In the genomic region with DNA sequence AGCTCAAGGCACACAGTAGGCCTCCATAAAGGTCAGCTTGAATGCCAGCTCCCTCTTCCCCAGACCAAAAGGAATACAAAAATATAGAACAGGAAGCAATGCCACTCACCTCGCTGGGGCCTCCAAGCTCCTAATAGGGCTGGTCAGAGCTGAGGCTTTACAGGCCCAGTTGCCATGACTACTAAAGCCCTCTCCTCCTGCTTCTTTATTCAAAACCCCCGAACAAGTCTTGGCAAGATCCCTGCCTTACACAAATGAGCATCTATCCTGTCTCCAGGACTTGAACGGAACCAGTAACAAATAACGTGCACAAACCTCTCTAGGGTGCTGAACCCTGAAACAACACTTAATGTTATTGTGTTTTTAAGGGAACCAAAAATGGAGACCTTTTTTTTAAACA, we compare ENCODE assay signal across 11 cellular contexts.
A peak's percentile ranks its signal among the peaks of the same experiment; 100 is the strongest.
DNase-seq lines count a peak whose midpoint lies in the region; ATAC-seq and TF ChIP-seq lines count a peak whose summit lies in the region.
"Had no signal": no experiment of that assay in that cellular context is flagged by ENCODE, and none has a peak within 500 bp of the region (broad histone marks: within the 10 kb centered on the region; RNA-seq: fewer than 3 reads in every experiment).

No MANE protein-coding gene starts in this region.

- WGBS in testis, 2 donors: 80 to 87% methylated on average over 4 of the region's 4 CpGs
- 66% methylated on average over 4 of the region's 4 CpGs for WGBS in right cardiac atrium

- no peaks in the 10 kb centered on the region for H3K27me3 ChIP-seq in WERI-Rb-1 (ENCODE audit: insufficient read depth, low read depth, severe bottlenecking)
- H3K27me3 ChIP-seq in testis: no peaks in the 10 kb centered on the region
- no peaks in the 10 kb centered on the region for H3K27me3 ChIP-seq in effector memory CD4-positive, alpha-beta T cell (replicated peaks; ENCODE audit: control insufficient read depth, insufficient read depth, low read length, poor library complexity, severe bottlenecking)
- H3K27me3 ChIP-seq in right cardiac atrium (ENCODE audit: control insufficient read depth, insufficient read depth): no peaks in the 10 kb centered on the region

- intact Hi-C loops in testis (cut with DNase I; ENCODE audit: low total_unique reads) (no loop called here), right cardiac atrium (cut with DNase I) (no loop called here)

- peaks cover 19% of the 10 kb centered on the region for H3K4me1 ChIP-seq in testis
- no peaks in the 10 kb centered on the region for H3K4me1 ChIP-seq in effector memory CD4-positive, alpha-beta T cell (ENCODE audit: control insufficient read depth, insufficient read depth, low read length, poor library complexity, severe bottlenecking)
- H3K4me1 ChIP-seq in right cardiac atrium (ENCODE audit: control insufficient read depth, insufficient read depth, low read length): peaks cover 12% of the 10 kb centered on the region

- no peak for ATAC-seq in right cardiac atrium

- no peak for TF ChIP-seq CTCF in WERI-Rb-1 (IDR thresholded peaks at IDR 0.05; ENCODE audit: low read depth, low read length)
- TF ChIP-seq CTCF in testis (IDR thresholded peaks at IDR 0.05): no peak

- DNase-seq in NCI-H510A treated with DMSO at 0.1 percent for 48 hours (lab: John Stamatoyannopoulos, UW) (peak; percentile 21), NCI-H510A (lab: John Stamatoyannopoulos, UW) (no peak), WERI-Rb-1 (peak; percentile 81), iPS-NIHi11 (ENCODE audit: low spot score) (peak; percentile 49), testis (no peak), right cardiac atrium (no peak), NCI-H1930 (lab: John Stamatoyannopoulos, UW) (no peak)
- DNase-seq in effector memory CD4-positive, alpha-beta T cell: no peak
- DNase-seq: activated CD4-positive, CD25-positive, alpha-beta regulatory T cell treated with anti-CD3 and anti-CD28 coated beads, Interleukin-2, amount 50 U/mL, for 72 hours; activated naive CD8-positive, alpha-beta T cell treated with anti-CD3 and anti-CD28 coated beads, Interleukin-2, amount 10 ng/mL, durations not matched to agents 7 days and 5 days had no signal

- peak overlapping the region; percentile 27 for H3K4me3 ChIP-seq in WERI-Rb-1 (ENCODE audit: low read depth, low read length)
- no peak overlapping the region for H3K4me3 ChIP-seq in testis
- no peak overlapping the region for H3K4me3 ChIP-seq in effector memory CD4-positive, alpha-beta T cell (ENCODE audit: insufficient read depth, low read depth, low read length, poor library complexity, severe bottlenecking)
- no peak overlapping the region for H3K4me3 ChIP-seq in right cardiac atrium (ENCODE audit: low read length)
- H3K4me3 ChIP-seq: PC-9 had no signal

- H3K9me3 ChIP-seq in WERI-Rb-1 (ENCODE audit: severe bottlenecking) (no peaks in the 10 kb centered on the region), testis (no peaks in the 10 kb centered on the region), right cardiac atrium (ENCODE audit: control insufficient read depth, low read length) (no peaks in the 10 kb centered on the region)
- no peaks in the 10 kb centered on the region for H3K9me3 ChIP-seq in effector memory CD4-positive, alpha-beta T cell (ENCODE audit: control insufficient read depth, low read length)

- TF ChIP-seq POLR2A in testis (IDR thresholded peaks at IDR 0.05): no peak

- H3K27ac ChIP-seq in WERI-Rb-1: peak overlapping the region; percentile 73
- H3K27ac ChIP-seq in testis: peak overlapping the region; percentile 52 to 68
- H3K27ac ChIP-seq in effector memory CD4-positive, alpha-beta T cell (ENCODE audit: insufficient read depth, low read length, poor library complexity, severe bottlenecking): no peak overlapping the region
- H3K27ac ChIP-seq in right cardiac atrium (ENCODE audit: low read length): no peak overlapping the region
- H3K27ac ChIP-seq: PC-9 had no signal

- no peaks in the 10 kb centered on the region; the same call in 1 of the 2 replicates for H3K36me3 ChIP-seq in WERI-Rb-1
- H3K36me3 ChIP-seq in testis (ENCODE audit: low read depth, missing control alignments): no peaks in the 10 kb centered on the region
- no peaks in the 10 kb centered on the region for H3K36me3 ChIP-seq in effector memory CD4-positive, alpha-beta T cell (ENCODE audit: control insufficient read depth, insufficient read depth, low read length)

Comparison
In these comparisons a context has a peak if more than half of its experiments do, and no peak if none do; other contexts are left out.
1. DNase-seq: peak in NCI-H510A treated with DMSO at 0.1 percent for 48 hours (single experiment), WERI-Rb-1 (single experiment) and iPS-NIHi11 (single experiment); none in NCI-H510A (single experiment), testis (single experiment), effector memory CD4-positive, alpha-beta T cell (0 of 3), right cardiac atrium (0 of 3) and NCI-H1930 (0 of 2).
2. H3K27ac ChIP-seq: peak in WERI-Rb-1 (single experiment) and testis (2 of 2); none in effector memory CD4-positive, alpha-beta T cell (single experiment) and right cardiac atrium (single experiment).